17 cellular contexts compared by ENCODE assay signal in genomic region chr4:169106696-169107229, GRCh38.
"Had no signal": no experiment of that assay in that cellular context is flagged by ENCODE, and none has a peak within 500 bp of the region (broad histone marks: within the 10 kb centered on the region; RNA-seq: fewer than 3 reads in every experiment).

No MANE protein-coding gene starts in this region.

- H3K4me3 ChIP-seq: heart left ventricle, mucosa of descending colon, pancreas had no signal

- H3K27ac ChIP-seq: heart left ventricle, pancreas had no signal

- ATAC-seq: left lobe of liver; mucosa of descending colon; naive thymus-derived CD8-positive, alpha-beta T cell; pancreas; right cardiac atrium had no signal

- H3K4me3 Mint-ChIP-seq: naive thymus-derived CD8-positive, alpha-beta T cell; type B pancreatic cell had no signal

- H3K9me3 Mint-ChIP-seq: naive thymus-derived CD8-positive, alpha-beta T cell; type B pancreatic cell had no signal

- DNase-seq: cortex of kidney; effector memory CD4-positive, alpha-beta T cell; heart left ventricle; hippocampal formation; mucosa of descending colon; naive thymus-derived CD8-positive, alpha-beta T cell; nucleus accumbens; small intestine; stimulated activated CD4-positive, alpha-beta T cell treated with anti-CD3 and anti-CD28 coated beads, Interleukin-12 subunit alpha, Interleukin-12 subunit beta, amount 100 ng/mL, for 4 hours; stimulated activated naive CD4-positive, alpha-beta T cell treated with Interleukin-2 at 50 U/mL for 16 hours had no signal

- H3K27ac Mint-ChIP-seq: naive thymus-derived CD8-positive, alpha-beta T cell; progenitor cell of endocrine pancreas; type B pancreatic cell had no signal

- H3K27me3 ChIP-seq: heart left ventricle, pancreas had no signal

- H3K4me1 Mint-ChIP-seq: naive thymus-derived CD8-positive, alpha-beta T cell had no signal

- H3K27me3 Mint-ChIP-seq: progenitor cell of endocrine pancreas, type B pancreatic cell had no signal

- H3K9me3 ChIP-seq: heart left ventricle, mucosa of descending colon, pancreas had no signal

- H3K36me3 Mint-ChIP-seq: naive thymus-derived CD8-positive, alpha-beta T cell had no signal

- FAIRE-seq: frontal cortex, pancreas, small intestine, urothelium cell line had no signal
